27 cellular contexts compared by ENCODE assay signal in genomic region chr7:5550385-5550784, GRCh38.
"Had no signal": no experiment of that assay in that cellular context is flagged by ENCODE, and none has a peak within 500 bp of the region (broad histone marks: within the 10 kb centered on the region; RNA-seq: fewer than 3 reads in every experiment).

No MANE protein-coding gene starts in this region.

- H3K27me3 Mint-ChIP-seq: activated naive CD8-positive, alpha-beta T cell; activated T-cell treated with anti-CD3 and anti-CD28 coated beads, Interleukin-2, amount 50 U/mL, for 24 hours; naive B cell; T-cell had no signal

- H3K27ac ChIP-seq: ascending aorta, brain microvascular endothelial cell, sigmoid colon, upper lobe of right lung had no signal

- H3K4me3 ChIP-seq: adrenal gland, ascending aorta, sigmoid colon, smooth muscle cell, upper lobe of right lung had no signal

- H3K9me3 ChIP-seq: adrenal gland, ascending aorta, sigmoid colon, upper lobe of right lung had no signal

- DNase-seq: activated CD8-positive, alpha-beta memory T cell treated with anti-CD3 and anti-CD28 coated beads for 24 hours; activated CD8-positive, alpha-beta memory T cell treated with anti-CD3 and anti-CD28 coated beads, Interleukin-2, amount 50 U/mL, for 4 hours; activated naive CD4-positive, alpha-beta T cell; activated T-cell treated with anti-CD3 and anti-CD28 coated beads, Interleukin-2, amount 50 U/mL, for 24 hours; brain microvascular endothelial cell; caudate nucleus; effector memory CD4-positive, alpha-beta T cell; foreskin melanocyte; hippocampal formation; left cardiac atrium; mesenchymal stem cell; naive B cell; sigmoid colon; stimulated activated CD4-positive, alpha-beta T cell treated with anti-CD3 and anti-CD28 coated beads, Interleukin-15, amount 100 ng/mL, for 24 hours; stimulated activated CD8-positive, alpha-beta memory T cell treated with anti-CD3 and anti-CD28 coated beads, Interleukin-4, amount 100 ng/mL, for 48 hours; stimulated activated naive CD4-positive, alpha-beta T cell treated with Interleukin-2 at 50 U/mL for 16 hours; T-cell; upper lobe of right lung had no signal

- ATAC-seq: esophagus mucosa, left cardiac atrium, T-cell, upper lobe of right lung had no signal

- H3K27me3 ChIP-seq: adrenal gland, ascending aorta, brain microvascular endothelial cell, sigmoid colon, upper lobe of right lung had no signal

- H3K36me3 ChIP-seq: adrenal gland, ascending aorta, brain microvascular endothelial cell, sigmoid colon, upper lobe of right lung had no signal

- FAIRE-seq: islet of Langerhans, TTC549 had no signal

- H3K9me3 Mint-ChIP-seq: activated T-cell treated with anti-CD3 and anti-CD28 coated beads, Interleukin-2, amount 50 U/mL, for 24 hours; activated T-helper 2 cell treated with anti-CD3 and anti-CD28 coated beads, Interferon-gamma antibody, Interleukin-2, Interleukin-4, amounts not matched to agents 10 μg/mL and 5 μg/mL and 100 μg/mL, durations not matched to agents 14 hours and 24 hours and 36 hours; naive B cell; T-cell; T-helper 2 cell treated with Interferon-gamma antibody and Interleukin-4, amounts not matched to agents 5 μg/mL and 100 μg/mL, for 36 hours had no signal

- H3K4me1 ChIP-seq: ascending aorta had no signal

- H3K36me3 Mint-ChIP-seq: activated naive CD8-positive, alpha-beta T cell; naive B cell; T-cell had no signal

- H3K4me3 Mint-ChIP-seq: activated naive CD8-positive, alpha-beta T cell; activated T-cell treated with anti-CD3 and anti-CD28 coated beads, Interleukin-2, amount 50 U/mL, for 24 hours; T-cell; T-helper 2 cell treated with Interferon-gamma antibody and Interleukin-4, amounts not matched to agents 5 μg/mL and 100 μg/mL, for 36 hours had no signal

- H3K27ac Mint-ChIP-seq: activated naive CD8-positive, alpha-beta T cell; activated T-cell treated with anti-CD3 and anti-CD28 coated beads, Interleukin-2, amount 50 U/mL, for 24 hours; activated T-helper 2 cell treated with anti-CD3 and anti-CD28 coated beads, Interferon-gamma antibody, Interleukin-2, Interleukin-4, amounts not matched to agents 10 μg/mL and 5 μg/mL and 100 μg/mL, durations not matched to agents 14 hours and 24 hours and 36 hours; T-cell; T-helper 2 cell treated with Interferon-gamma antibody and Interleukin-4, amounts not matched to agents 5 μg/mL and 100 μg/mL, for 36 hours had no signal
